In the genomic region with DNA sequence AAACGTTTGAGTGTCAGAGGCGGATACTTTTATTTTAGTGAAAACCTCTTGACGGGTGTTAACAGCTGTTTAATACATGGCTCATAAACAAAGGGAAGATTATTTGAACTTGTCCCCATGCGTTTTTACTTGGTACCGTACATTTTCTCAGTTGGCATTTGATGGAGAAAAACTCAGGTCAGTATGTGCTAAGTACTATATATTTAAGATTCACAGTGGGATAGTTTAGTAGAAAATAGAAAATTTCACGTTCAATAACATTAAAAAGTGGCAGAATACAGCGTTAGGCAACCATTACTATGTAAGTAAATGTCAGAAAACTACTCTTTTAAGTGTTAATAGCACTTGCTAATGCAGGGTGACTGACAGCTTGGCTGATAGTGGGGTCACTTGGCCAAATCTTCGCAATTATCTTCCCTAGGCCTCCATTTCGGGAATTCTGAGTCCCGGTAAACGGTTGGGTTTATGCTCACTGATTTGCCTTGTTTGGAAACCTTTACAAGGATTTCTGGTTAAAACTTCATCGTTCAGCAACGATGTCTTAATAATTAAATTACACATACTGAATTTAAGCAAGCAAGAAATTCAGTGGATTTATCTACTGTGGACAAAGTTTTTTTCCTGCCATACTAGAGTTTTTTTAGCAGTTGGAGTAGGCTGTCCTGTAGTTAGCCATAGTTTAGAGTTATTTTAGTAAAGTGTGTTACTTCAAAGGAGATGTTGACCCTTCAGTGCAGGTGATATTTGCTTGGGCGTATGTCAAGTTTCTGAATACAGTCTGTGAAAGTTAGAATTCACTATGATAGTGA, we compare ENCODE assay signal across 8 cellular contexts. TPM values are rescaled to one million over a fixed set of nuclear protein-coding genes. Genes with fewer than 3 reads are reported as not detected.
DNase-seq lines count a peak whose midpoint lies in the region; ATAC-seq and TF ChIP-seq lines count a peak whose summit lies in the region.

No MANE protein-coding gene starts in this region.

- peaks cover 48% of the 10 kb centered on the region for H3K36me3 Mint-ChIP-seq in brain

- H3K27me3 ChIP-seq in right atrium auricular region = no peaks in the 10 kb centered on the region
- no peaks in the 10 kb centered on the region for H3K27me3 ChIP-seq in mesenchymal stem cell (ENCODE audit: control insufficient read depth in 1 of 2, insufficient read depth in 1 of 2, low read length in 2 of 2)
- peaks cover 0 to 1% of the 10 kb centered on the region in 2 donors for H3K27me3 ChIP-seq in aorta (ENCODE audit: control insufficient read depth in 1 of 2, insufficient read depth in 2 of 2, low read length in 1 of 2)

- intact Hi-C loops in left ventricle myocardium superior (cut with micrococcal nuclease) (no loop called here), aorta (cut with DNase I) (loop anchor here (1.0 to 5.0 kb wide), 3 partner anchors 22 to 98 kb away; no protein-coding TSS in a partner anchor)

- H3K27ac ChIP-seq in right atrium auricular region = peak overlapping the region; percentile 92 to 97
- H3K27ac ChIP-seq in mesenchymal stem cell (ENCODE audit: low read length, poor library complexity, severe bottlenecking) = peak overlapping the region; percentile 94
- peak overlapping the region; percentile 99 to 100 for H3K27ac ChIP-seq in aorta (ENCODE audit: low read depth in 1 of 2, low read length in 2 of 2)

- ATAC-seq in left ventricle myocardium superior (no peak), aorta (ENCODE audit: low FRiP score) (no peak), HG02571 (IDR thresholded peaks at IDR 0.05; ENCODE audit: unreplicated experiment) (no peak), GM19455 (IDR thresholded peaks at IDR 0.05; ENCODE audit: unreplicated experiment) (no peak)

- no peak overlapping the region for H2BK12ac ChIP-seq in mesenchymal stem cell (ENCODE audit: low read length in 2 of 2)

- peak overlapping the region; percentile 100 for H3K9ac ChIP-seq in mesenchymal stem cell (ENCODE audit: low read length)

- H3K9me3 ChIP-seq in right atrium auricular region = no peaks in the 10 kb centered on the region
- no peaks in the 10 kb centered on the region for H3K9me3 ChIP-seq in mesenchymal stem cell (ENCODE audit: control insufficient read depth, low read length)
- H3K9me3 ChIP-seq in aorta (ENCODE audit: control insufficient read depth, low read length) = no peaks in the 10 kb centered on the region

- peak overlapping the region in 1 of 2 experiments; percentile 84 for H3K4ac ChIP-seq in mesenchymal stem cell (ENCODE audit: low read depth in 1 of 2, low read length in 2 of 2)

- TF ChIP-seq CTCF in right atrium auricular region (IDR thresholded peaks at IDR 0.05) (no peak), brain (conservative IDR thresholded peaks at IDR 0.05) (no peak)

- peak overlapping the region; percentile 97 to 100 (median 99) for H3K27ac Mint-ChIP-seq in brain

- H3K27me3 Mint-ChIP-seq in brain = peaks cover 27% of the 10 kb centered on the region

- H3K4me1 ChIP-seq in right atrium auricular region = peaks cover 0 to 65% of the 10 kb centered on the region in 2 donors
- peaks cover 9% of the 10 kb centered on the region for H3K4me1 ChIP-seq in mesenchymal stem cell (ENCODE audit: control insufficient read depth, insufficient read depth, low read depth, low read length)
- peaks cover 0 to 6% of the 10 kb centered on the region in 2 donors for H3K4me1 ChIP-seq in aorta (ENCODE audit: control insufficient read depth in 1 of 2, insufficient read depth in 2 of 2, low read length in 2 of 2)

- no peak overlapping the region for H4K91ac ChIP-seq in mesenchymal stem cell (ENCODE audit: low read length)

- H3K4me3 ChIP-seq in right atrium auricular region (peak overlapping the region; percentile 43 to 62), mesenchymal stem cell (ENCODE audit: insufficient read depth in 1 of 2, low read depth in 1 of 2, low read length in 2 of 2) (peak overlapping the region in 1 of 2 experiments; percentile 86), aorta (ENCODE audit: low read length in 2 of 2) (peak overlapping the region; percentile 55 to 92)

- peaks cover 72% of the 10 kb centered on the region for H3K4me1 Mint-ChIP-seq in brain

- H3K79me1 ChIP-seq in mesenchymal stem cell (replicated peaks; ENCODE audit: low read length, poor library complexity, severe bottlenecking) = no peaks in the 10 kb centered on the region

- peak overlapping the region in 1 of 2 experiments; percentile 21 for H3K18ac ChIP-seq in mesenchymal stem cell (ENCODE audit: low read depth in 1 of 2, low read length in 2 of 2)

- H2BK5ac ChIP-seq in mesenchymal stem cell (ENCODE audit: low read depth, low read length, poor library complexity, severe bottlenecking) = no peak overlapping the region

- H2AFZ ChIP-seq in mesenchymal stem cell (ENCODE audit: low read depth, low read length) = no peak overlapping the region

- H3K4me3 Mint-ChIP-seq in brain = peak overlapping the region; percentile 91 to 100 (median 95)

- peak overlapping the region; percentile 70 for H3K4me2 ChIP-seq in mesenchymal stem cell (ENCODE audit: low read length, poor library complexity, severe bottlenecking)

- H2BK15ac ChIP-seq in mesenchymal stem cell (ENCODE audit: low read depth, poor library complexity, severe bottlenecking) = no peak overlapping the region

- H3K9me3 Mint-ChIP-seq in brain = peaks cover 0 to 2% (median 0%) of the 10 kb centered on the region in 5 experiments

- H2AK5ac ChIP-seq in mesenchymal stem cell (ENCODE audit: low read length, severe bottlenecking) = no peak overlapping the region

- 51% methylated on average over 9 of the region's 14 CpGs for WGBS in mesenchymal stem cell
- WGBS in aorta, 2 donors = 2 to 4% methylated on average over 14 of the region's 14 CpGs

- H4K8ac ChIP-seq in mesenchymal stem cell (ENCODE audit: low read length) = peak overlapping the region; percentile 77

- H3K36me3 ChIP-seq in right atrium auricular region (no peaks in the 10 kb centered on the region), mesenchymal stem cell (ENCODE audit: control insufficient read depth in 1 of 2, insufficient read depth in 2 of 2, low read depth in 1 of 2, low read length in 2 of 2) (peaks cover 0 to 36% of the 10 kb centered on the region in 2 experiments), aorta (ENCODE audit: control insufficient read depth in 1 of 2, insufficient read depth in 2 of 2, low read length in 1 of 2) (no peaks in the 10 kb centered on the region)

- no peak overlapping the region for H3K23ac ChIP-seq in mesenchymal stem cell (ENCODE audit: low read length in 2 of 2)

- DNase-seq in right atrium auricular region (ENCODE audit: low spot score) = no peak
- no peak for DNase-seq in left ventricle myocardium superior
- no peak for DNase-seq in mesenchymal stem cell
- DNase-seq in aorta = no peak
- DNase-seq in activated CD8-positive, alpha-beta memory T cell treated with anti-CD3 and anti-CD28 coated beads, Interleukin-2, amount 50 U/mL, for 4 hours = no peak

- peak overlapping the region; percentile 34 for H2BK120ac ChIP-seq in mesenchymal stem cell (ENCODE audit: low read depth, low read length)

- H3K14ac ChIP-seq in mesenchymal stem cell (ENCODE audit: low read length in 2 of 2) = no peak overlapping the region

RNA-seq across cellular contexts. Expression of a gene that starts 4.9 kb away (rescaled TPM):
- total RNA-seq in right atrium auricular region = 10 to 100 TPM; 31.1 to 37.9 TPM
- total RNA-seq in left ventricle myocardium superior = 57.2 TPM
- polyA plus RNA-seq in brain (ENCODE audit: insufficient read depth, low read depth, low replicate concordance) = 28.2 TPM
- 52.6 TPM for polyA plus RNA-seq in mesenchymal stem cell (2013, experiment 1 of 2)
- 52.4 TPM for polyA plus RNA-seq in mesenchymal stem cell (2013, experiment 2 of 2)
- 100 to 1,000 TPM; 120 to 144 TPM for total RNA-seq in aorta
- 10 to 100 TPM; 38.0 to 42.6 TPM for polyA plus RNA-seq in aorta
